In the genomic region with DNA sequence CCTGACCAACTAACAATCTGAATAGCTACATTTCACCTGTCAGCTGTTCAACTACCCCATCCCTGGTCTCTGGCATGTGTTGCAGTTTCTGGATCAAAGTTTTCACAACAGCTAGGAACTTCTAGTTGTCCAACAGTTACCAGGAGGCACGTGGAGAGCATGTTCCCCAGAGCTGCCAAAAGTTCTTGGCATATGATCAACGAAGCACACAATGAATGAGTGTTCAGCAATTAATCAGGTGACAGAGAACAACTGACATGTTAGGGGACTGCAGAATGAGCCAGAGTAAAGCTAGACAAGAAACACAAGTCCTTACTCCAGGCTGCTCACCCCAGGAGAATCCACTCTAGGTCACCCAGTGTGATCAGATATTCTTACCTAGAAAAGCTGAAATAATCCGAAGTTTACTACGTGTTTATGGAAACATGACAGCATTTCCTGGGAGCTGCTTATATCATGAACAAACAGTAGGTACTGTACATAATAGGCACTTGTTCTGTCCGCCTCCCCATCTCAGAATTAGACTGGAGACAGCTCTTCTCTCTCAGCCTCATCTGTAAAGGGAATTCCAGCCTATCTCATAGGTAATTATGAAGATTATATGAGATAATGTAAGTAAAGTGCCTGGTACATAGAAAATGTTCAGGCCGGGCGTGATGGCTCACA, we compare ENCODE assay signal across 10 cellular contexts. TPM values are rescaled to one million over a fixed set of nuclear protein-coding genes. Genes with fewer than 3 reads are reported as not detected.
A peak's percentile ranks its signal among the peaks of the same experiment; 100 is the strongest.
DNase-seq lines count a peak whose midpoint lies in the region; ATAC-seq, FAIRE-seq and TF ChIP-seq lines count a peak whose summit lies in the region.
"Had no signal": no experiment of that assay in that cellular context is flagged by ENCODE, and none has a peak within 500 bp of the region (broad histone marks: within the 10 kb centered on the region; RNA-seq: fewer than 3 reads in every experiment).

No MANE protein-coding gene starts in this region.

- TF ChIP-seq CTCF in PC-3 (conservative IDR thresholded peaks at IDR 0.05; ENCODE audit: low read depth, low read length): no peak

- no peaks in the 10 kb centered on the region for H3K27me3 ChIP-seq in PC-3 (ENCODE audit: low read length)

- no peak overlapping the region for H3K9ac ChIP-seq in PC-3 (ENCODE audit: low read length)

- H3K9me2 ChIP-seq in PC-3 (replicated peaks; ENCODE audit: low read length): no peaks in the 10 kb centered on the region

- H3K4me1 ChIP-seq in PC-3 (ENCODE audit: insufficient read depth, low read length): peaks cover 25% of the 10 kb centered on the region

- ATAC-seq in PC-3: peak; percentile 36; the same call in 1 of the 2 replicates
- ATAC-seq in GM18505 (IDR thresholded peaks at IDR 0.05; ENCODE audit: unreplicated experiment): no peak

- H3F3A ChIP-seq in PC-3 (ENCODE audit: low read length, unreplicated experiment): no peaks in the 10 kb centered on the region

- CTCF ChIA-PET in PC-3 (lab: Charles Lee): no interaction called here

- H3K4me3 ChIP-seq in PC-3 (ENCODE audit: low read length): no peak overlapping the region

- no peak for FAIRE-seq in frontal cortex (lab: Jason Lieb, UNC)
- FAIRE-seq: D721Med had no signal

- TF ChIP-seq POLR2A in GM18505 (IDR thresholded peaks at IDR 0.05; ENCODE audit: borderline replicate concordance, extremely low read depth, insufficient read depth, insufficient read length) (no peak), erythroblast (IDR thresholded peaks at IDR 0.05; ENCODE audit: low read length) (no peak)

- BruUV-seq in PC-3 (replicated peaks; lab: Mats Ljungman, UMichigan): no TSS peak

- no peaks in the 10 kb centered on the region for H4K20me1 ChIP-seq in PC-3 (ENCODE audit: low read length)

- no peaks in the 10 kb centered on the region for H3K9me3 ChIP-seq in PC-3 (ENCODE audit: low read length)

- no peak overlapping the region for H2AFZ ChIP-seq in PC-3 (ENCODE audit: low read length)

- POLR2A ChIA-PET in PC-3 (lab: Charles Lee; ENCODE audit: unreplicated experiment): interaction anchor here (0.5 kb wide), 1 partner anchor 18 kb away, joined by 9 read pairs; no protein-coding TSS in a partner anchor

- no peaks in the 10 kb centered on the region for H3K36me3 ChIP-seq in PC-3 (ENCODE audit: low read depth, low read length)

- intact Hi-C loops in PC-3 (cut with micrococcal nuclease): no loop called here

- peak; percentile 50 for DNase-seq in EH (ENCODE audit: low read depth)
- peak; percentile 53 for DNase-seq in PC-3
- DNase-seq in frontal cortex (ENCODE audit: low spot score in 2 of 2): peak; percentile 6 to 25
- peak; percentile 74 for DNase-seq in pons (ENCODE audit: low spot score)
- no peak for DNase-seq in NCI-H1417 treated with DMSO at 0.1 percent for 48 hours (lab: John Stamatoyannopoulos, UW)
- DNase-seq in T1000 (lab: John Stamatoyannopoulos, UW): no peak
- no peak for DNase-seq in erythroblast (lab: John Stamatoyannopoulos, UW)
- DNase-seq: activated T-cell treated with anti-CD3 and anti-CD28 coated beads, Interleukin-2, amount 50 U/mL, for 24 hours had no signal

- no peak overlapping the region for H3K27ac ChIP-seq in PC-3 (ENCODE audit: low read length)

- H3K4me2 ChIP-seq in PC-3 (ENCODE audit: low read length): no peak overlapping the region

- H3K79me2 ChIP-seq in PC-3 (ENCODE audit: low read length): no peaks in the 10 kb centered on the region

RNA-seq across cellular contexts. Expression of gene ZNF438, which starts 50.6 kb away (rescaled TPM):
- total RNA-seq in PC-3 (2014; rRNA removed): 0.98 and 2.4 TPM in 2 replicates
- 2.9 TPM for total RNA-seq in frontal cortex

Comparison
In these comparisons a context has a peak if more than half of its experiments do, and no peak if none do; other contexts are left out.
1. DNase-seq: peak in EH (single experiment), PC-3 (single experiment), frontal cortex (2 of 2) and pons (single experiment); none in NCI-H1417 treated with DMSO at 0.1 percent for 48 hours (single experiment), T1000 (single experiment) and erythroblast (0 of 2).